In genomic region chr2:239132156-239132709, GRCh38 we compare ENCODE assay signal across 20 cellular contexts.
DNase-seq lines count a peak whose midpoint lies in the region; ATAC-seq and TF ChIP-seq lines count a peak whose summit lies in the region.
"Had no signal": no experiment of that assay in that cellular context is flagged by ENCODE, and none has a peak within 500 bp of the region (broad histone marks: within the 10 kb centered on the region; RNA-seq: fewer than 3 reads in every experiment).

No MANE protein-coding gene starts in this region.

- intact Hi-C loops in right cardiac atrium (cut with DNase I) = no loop called here
- intact Hi-C loops in cardiac septum (cut with DNase I) = no loop called here
- intact Hi-C loops in head of caudate nucleus (cut with DNase I) = no loop called here
- intact Hi-C loops in posterior cingulate gyrus (cut with DNase I) = loop anchor here (10.0 kb wide), 1 partner anchor 263 kb away; no protein-coding TSS in a partner anchor
- intact Hi-C loops in activated naive CD4-positive, alpha-beta T cell treated with anti-CD3 and anti-CD28 coated beads for 36 hours (cut with micrococcal nuclease) = no loop called here

- no peaks in the 10 kb centered on the region for H3K27me3 ChIP-seq in right cardiac atrium (ENCODE audit: control insufficient read depth, insufficient read depth)
- H3K27me3 ChIP-seq in upper lobe of left lung = no peaks in the 10 kb centered on the region

- peaks cover 22% of the 10 kb centered on the region for H3K36me3 Mint-ChIP-seq in activated naive CD4-positive, alpha-beta T cell treated with anti-CD3 and anti-CD28 coated beads for 36 hours (ENCODE audit: low read depth)

- H3K4me3 ChIP-seq in right cardiac atrium (ENCODE audit: low read length) (no peak overlapping the region), upper lobe of left lung (no peak overlapping the region)

- CTCF ChIA-PET in activated naive CD4-positive, alpha-beta T cell treated with anti-CD3 and anti-CD28 coated beads for 36 hours (lab: Charles Lee) = no interaction called here

- H3K4me1 Mint-ChIP-seq in activated naive CD4-positive, alpha-beta T cell treated with anti-CD3 and anti-CD28 coated beads for 36 hours (ENCODE audit: low read depth) = no peaks in the 10 kb centered on the region
- H3K4me1 Mint-ChIP-seq: IgD-negative memory B cell had no signal

- H3K4me1 ChIP-seq in right cardiac atrium (ENCODE audit: control insufficient read depth, insufficient read depth, low read length) (peaks cover 3% of the 10 kb centered on the region), upper lobe of left lung (no peaks in the 10 kb centered on the region)

- no peak for TF ChIP-seq EP300 in upper lobe of left lung (IDR thresholded peaks at IDR 0.05)

- no peak for ATAC-seq in right cardiac atrium
- ATAC-seq in upper lobe of left lung (ENCODE audit: low FRiP score in 2 of 2) = no peak
- ATAC-seq: HCT116 had no signal

- H3K9me3 ChIP-seq in right cardiac atrium (ENCODE audit: control insufficient read depth, low read length) (no peaks in the 10 kb centered on the region), upper lobe of left lung (no peaks in the 10 kb centered on the region)

- no peak overlapping the region for H3K27ac ChIP-seq in right cardiac atrium (ENCODE audit: low read length)
- H3K27ac ChIP-seq in upper lobe of left lung = no peak overlapping the region
- H3K27ac ChIP-seq: C4-2B had no signal

- H3K4me3 Mint-ChIP-seq in activated naive CD4-positive, alpha-beta T cell treated with anti-CD3 and anti-CD28 coated beads for 36 hours = no peak overlapping the region
- H3K4me3 Mint-ChIP-seq: CD8-positive, alpha-beta memory T cell; IgD-negative memory B cell had no signal

- no peaks in the 10 kb centered on the region for H3K27me3 Mint-ChIP-seq in activated naive CD4-positive, alpha-beta T cell treated with anti-CD3 and anti-CD28 coated beads for 36 hours (ENCODE audit: low read depth)
- H3K27me3 Mint-ChIP-seq: CD8-positive, alpha-beta memory T cell; IgD-negative memory B cell had no signal

- TF ChIP-seq POLR2A in upper lobe of left lung (IDR thresholded peaks at IDR 0.05) = no peak

- TF ChIP-seq CTCF in upper lobe of left lung (IDR thresholded peaks at IDR 0.05) = no peak

- no peak overlapping the region for H3K27ac Mint-ChIP-seq in activated naive CD4-positive, alpha-beta T cell treated with anti-CD3 and anti-CD28 coated beads for 36 hours
- H3K27ac Mint-ChIP-seq: IgD-negative memory B cell had no signal

- 94% methylated on average over 17 of the region's 17 CpGs for WGBS in right cardiac atrium
- 91 to 95% methylated on average over 17 of the region's 17 CpGs for WGBS in upper lobe of left lung, 2 donors

- no peaks in the 10 kb centered on the region for H3K9me3 Mint-ChIP-seq in activated naive CD4-positive, alpha-beta T cell treated with anti-CD3 and anti-CD28 coated beads for 36 hours
- H3K9me3 Mint-ChIP-seq: CD8-positive, alpha-beta memory T cell had no signal

- peaks cover 9 to 81% (median 59%) of the 10 kb centered on the region in 4 donors for H3K36me3 ChIP-seq in upper lobe of left lung

- DNase-seq in right cardiac atrium = peak in 2 of 3 donors; percentile 22 to 30
- DNase-seq in cardiac septum (ENCODE audit: low spot score) = no peak
- DNase-seq in head of caudate nucleus = peak in 36 of 42 donors; percentile 39 to 82 (median 56)
- peak in 6 of 10 donors; percentile 48 to 93 (median 74) for DNase-seq in posterior cingulate gyrus
- DNase-seq in upper lobe of left lung = no peak
- DNase-seq in NCI-H2107 (lab: John Stamatoyannopoulos, UW) = no peak
- DNase-seq in activated naive CD4-positive, alpha-beta T cell treated with anti-CD3 and anti-CD28 coated beads for 36 hours = no peak
- DNase-seq: 8988T; Calu3; CD8-positive, alpha-beta memory T cell; DMS153; GOT3; NCI-H1105; NCI-H146; NCI-H2029 treated with DMSO at 0.1 percent for 48 hours; NCI-H446; NCI-H526 had no signal

Comparison
In these comparisons a context has a peak if more than half of its experiments do, and no peak if none do; other contexts are left out.
1. DNase-seq: peak in right cardiac atrium (2 of 3), head of caudate nucleus (36 of 42) and posterior cingulate gyrus (6 of 10); none in cardiac septum (single experiment), upper lobe of left lung (0 of 2), NCI-H2107 (single experiment) and activated naive CD4-positive, alpha-beta T cell treated with anti-CD3 and anti-CD28 coated beads for 36 hours (single experiment).